24 cellular contexts compared by ENCODE assay signal in genomic region chrX:120727911-120728310, GRCh38.
"Had no signal": no experiment of that assay in that cellular context is flagged by ENCODE, and none has a peak within 500 bp of the region (broad histone marks: within the 10 kb centered on the region; RNA-seq: fewer than 3 reads in every experiment).

No MANE protein-coding gene starts in this region.

- H3K27me3 ChIP-seq: ascending aorta, esophagus squamous epithelium, testis, uterus had no signal

- H3K4me1 ChIP-seq: ascending aorta, esophagus squamous epithelium, testis, uterus had no signal

- H3K36me3 Mint-ChIP-seq: memory B cell, WTC11 had no signal

- H3K27me3 Mint-ChIP-seq: activated naive CD8-positive, alpha-beta T cell treated with anti-CD3 and anti-CD28 coated beads, Interleukin-2, amount 50 U/mL, for 24 hours; central memory CD8-positive, alpha-beta T cell; memory B cell had no signal

- ATAC-seq: activated naive CD8-positive, alpha-beta T cell treated with anti-CD3 and anti-CD28 coated beads, Interleukin-2, amount 50 U/mL, for 24 hours; WTC11 had no signal

- DNase-seq: activated CD4-positive, alpha-beta T cell treated with anti-CD3 and anti-CD28 coated beads, Interleukin-2, amount 50 U/mL, for 48 hours; activated effector memory CD4-positive, alpha-beta T cell treated with anti-CD3 and anti-CD28 coated beads, Interleukin-2, amount 50 U/mL, for 16 hours; activated naive CD4-positive, alpha-beta T cell treated with anti-CD3 and anti-CD28 coated beads, Interleukin-2, amount 50 U/mL, for 16 hours; activated naive CD8-positive, alpha-beta T cell treated with anti-CD3 and anti-CD28 coated beads, Interleukin-2, amount 50 U/mL, for 24 hours; activated T-cell treated with anti-CD3 and anti-CD28 coated beads, Interleukin-2, amount 50 U/mL, for 48 hours; dorsolateral prefrontal cortex; esophagus squamous epithelium; glutamatergic neuron; hypothalamus; nephron progenitor cell; nucleus accumbens; stimulated activated CD4-positive, alpha-beta T cell treated with anti-CD3 and anti-CD28 coated beads, Interleukin-4, amount 100 ng/mL, for 1 hour; stimulated activated naive CD4-positive, alpha-beta T cell; T1000; testis; trophoblast cell; uterus had no signal

- H3K36me3 ChIP-seq: ascending aorta, esophagus squamous epithelium, uterus had no signal

- H3K27ac Mint-ChIP-seq: activated naive CD8-positive, alpha-beta T cell treated with anti-CD3 and anti-CD28 coated beads, Interleukin-2, amount 50 U/mL, for 24 hours; memory B cell; nephron progenitor cell; T-helper 1 cell treated with Interleukin-12 subunit alpha and Interleukin-12 subunit beta and Interleukin-4 antibody, amounts not matched to agents 30 μg/mL and 1 μg/mL, for 36 hours; WTC11 had no signal

- H3K4me3 Mint-ChIP-seq: activated naive CD8-positive, alpha-beta T cell treated with anti-CD3 and anti-CD28 coated beads, Interleukin-2, amount 50 U/mL, for 24 hours; central memory CD8-positive, alpha-beta T cell; memory B cell; nephron progenitor cell; T-helper 1 cell treated with Interleukin-12 subunit alpha and Interleukin-12 subunit beta and Interleukin-4 antibody, amounts not matched to agents 30 μg/mL and 1 μg/mL, for 36 hours; WTC11 had no signal

- H3K4me1 Mint-ChIP-seq: central memory CD8-positive, alpha-beta T cell; nephron progenitor cell; WTC11 had no signal

- H3K9me3 Mint-ChIP-seq: activated naive CD8-positive, alpha-beta T cell treated with anti-CD3 and anti-CD28 coated beads, Interleukin-2, amount 50 U/mL, for 24 hours; central memory CD8-positive, alpha-beta T cell; memory B cell had no signal

- FAIRE-seq: colon, frontal cortex had no signal

- H3K27ac ChIP-seq: ascending aorta, dorsolateral prefrontal cortex, esophagus squamous epithelium, testis, uterus had no signal

- H3K4me3 ChIP-seq: ascending aorta, dorsolateral prefrontal cortex, esophagus squamous epithelium, testis, uterus had no signal

- H3K9me3 ChIP-seq: ascending aorta, esophagus squamous epithelium, testis, uterus had no signal
